2 cellular contexts compared by ENCODE assay signal in genomic region chr1:229396607-229397189, GRCh38.
TF ChIP-seq lines count a peak whose summit lies in the region.

No MANE protein-coding gene starts in this region.

TF ChIP-seq in HepG2, 621 proteins besides CTCF, POLR2A, EP300 and RAD21:
- no peak for TF ChIP-seq SNAPC5 (CRISPR knock-in tag; IDR thresholded peaks at IDR 0.05; ENCODE audit: borderline replicate concordance)
- TF ChIP-seq BCL6 (CRISPR knock-in tag; IDR thresholded peaks at IDR 0.05), result peak; percentile 43; the same call in 1 of the 2 replicates
- TF ChIP-seq ZNF24 (IDR thresholded peaks at IDR 0.05), result no peak

TF ChIP-seq in K562, 482 proteins besides CTCF, POLR2A, EP300 and RAD21:
- peak; percentile 62 to 69 for TF ChIP-seq NRF1 (conservative IDR thresholded peaks at IDR 0.05 in 1 of 2, IDR thresholded peaks at IDR 0.05 in 1 of 2)
- TF ChIP-seq PML (IDR thresholded peaks at IDR 0.05; ENCODE audit: low read length), result no peak
- TF ChIP-seq TARDBP (IDR thresholded peaks at IDR 0.05), result no peak
- TF ChIP-seq, protein P1, sequence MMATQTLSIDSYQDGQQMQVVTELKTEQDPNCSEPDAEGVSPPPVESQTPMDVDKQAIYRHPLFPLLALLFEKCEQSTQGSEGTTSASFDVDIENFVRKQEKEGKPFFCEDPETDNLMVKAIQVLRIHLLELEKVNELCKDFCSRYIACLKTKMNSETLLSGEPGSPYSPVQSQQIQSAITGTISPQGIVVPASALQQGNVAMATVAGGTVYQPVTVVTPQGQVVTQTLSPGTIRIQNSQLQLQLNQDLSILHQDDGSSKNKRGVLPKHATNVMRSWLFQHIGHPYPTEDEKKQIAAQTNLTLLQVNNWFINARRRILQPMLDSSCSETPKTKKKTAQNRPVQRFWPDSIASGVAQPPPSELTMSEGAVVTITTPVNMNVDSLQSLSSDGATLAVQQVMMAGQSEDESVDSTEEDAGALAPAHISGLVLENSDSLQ (IDR thresholded peaks at IDR 0.05), result peak; percentile 39; the same call in 1 of the 2 replicates
- TF ChIP-seq ZNF740 (CRISPR knock-in tag; IDR thresholded peaks at IDR 0.05), result no peak
- TF ChIP-seq ZNF740 (tag; IDR thresholded peaks at IDR 0.05), result no peak
- TF ChIP-seq KAT7 (CRISPR knock-in tag; IDR thresholded peaks at IDR 0.05; ENCODE audit: borderline replicate concordance), result no peak
